In the genomic region with DNA sequence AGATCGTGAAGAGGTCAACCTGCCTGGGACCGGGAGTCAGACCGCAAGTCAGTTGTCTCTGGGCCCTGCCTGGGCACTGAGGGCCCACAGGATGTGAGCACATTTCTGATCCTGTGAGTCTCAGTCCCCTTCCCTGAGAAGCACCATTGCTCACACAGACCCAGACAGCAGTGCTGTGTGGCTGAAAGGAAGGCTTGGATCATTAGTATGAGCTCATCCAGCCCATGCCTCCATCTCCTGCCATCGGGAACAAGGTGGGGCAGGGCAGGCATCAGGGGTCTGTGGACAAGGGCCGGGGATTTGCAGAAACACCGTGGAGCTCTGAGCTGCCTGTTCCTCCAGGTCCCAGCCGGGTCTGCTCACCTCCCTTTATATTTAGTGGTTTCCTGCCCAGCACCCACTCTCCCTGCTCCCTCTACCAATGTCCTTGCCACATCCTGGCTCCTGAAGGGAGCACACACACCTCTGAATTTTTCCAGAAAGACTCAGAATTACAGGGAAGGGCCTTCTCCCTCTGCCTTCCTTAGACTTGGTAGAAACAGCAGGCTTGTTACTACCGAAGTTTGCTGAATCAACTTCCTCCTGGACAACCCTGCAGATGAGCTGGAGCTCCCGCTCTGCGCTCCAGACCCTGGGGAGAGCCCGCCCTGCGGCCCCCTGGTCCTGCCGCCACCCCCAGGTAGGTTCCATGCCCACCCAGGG, we compare ENCODE assay signal across 19 cellular contexts.
DNase-seq lines count a peak whose midpoint lies in the region; FAIRE-seq and TF ChIP-seq lines count a peak whose summit lies in the region.
"Had no signal": no experiment of that assay in that cellular context is flagged by ENCODE, and none has a peak within 500 bp of the region (broad histone marks: within the 10 kb centered on the region; RNA-seq: fewer than 3 reads in every experiment).

No MANE protein-coding gene starts in this region.

- H4K8ac ChIP-seq in mesendoderm (ENCODE audit: low read depth, low read length), result no peak overlapping the region

- no peaks in the 10 kb centered on the region for H3K9me3 Mint-ChIP-seq in activated CD4-positive, alpha-beta memory T cell treated with anti-CD3 and anti-CD28 coated beads, Interleukin-2, amount 10 ng/mL, durations not matched to agents 7 days and 5 days
- H3K9me3 Mint-ChIP-seq: activated CD8-positive, alpha-beta T cell treated with anti-CD3 and anti-CD28 coated beads for 36 hours; activated naive CD8-positive, alpha-beta T cell treated with anti-CD3 and anti-CD28 coated beads, Interleukin-2, amount 50 U/mL, for 24 hours; activated T-helper 1 cell treated with anti-CD3 and anti-CD28 coated beads, Interleukin-12 subunit alpha, Interleukin-12 subunit beta, Interleukin-2, Interleukin-4 antibody, amounts not matched to agents 30 ng/mL and 10 ng/mL and 1 ng/mL, durations not matched to agents 14 hours and 24 hours and 36 hours had no signal

- H2BK120ac ChIP-seq in mesendoderm (ENCODE audit: low read depth, low read length), result no peak overlapping the region

- H3K27ac ChIP-seq in mesendoderm (ENCODE audit: low read depth, low read length) (no peak overlapping the region), PC-9 (no peak overlapping the region)
- H3K27ac ChIP-seq: cardiac muscle cell had no signal

- DNase-seq in activated naive CD4-positive, alpha-beta T cell treated with Interleukin-2 at 50 U/mL for 16 hours, result peak; percentile 0
- no peak for DNase-seq in activated naive CD4-positive, alpha-beta T cell (lab: John Stamatoyannopoulos, UW)
- DNase-seq in bronchial epithelial cell (ENCODE audit: low read depth) (peak; percentile 44), mesendoderm (no peak), PC-9 (no peak), cortex of kidney (lab: John Stamatoyannopoulos, UW) (no peak), SHP77 (lab: John Stamatoyannopoulos, UW) (no peak)
- DNase-seq in activated CD4-positive, alpha-beta memory T cell treated with anti-CD3 and anti-CD28 coated beads, Interleukin-2, amount 10 ng/mL, durations not matched to agents 7 days and 5 days, result no peak
- DNase-seq: activated CD8-positive, alpha-beta T cell treated with anti-CD3 and anti-CD28 coated beads for 36 hours; activated naive CD8-positive, alpha-beta T cell treated with anti-CD3 and anti-CD28 coated beads, Interleukin-2, amount 50 U/mL, for 24 hours; esophagus squamous epithelium; MM.1S; naive B cell; NCI-H1694; NCI-H2227 treated with DMSO at 0.1 percent for 48 hours; SW 1271 had no signal

- H3K27me3 ChIP-seq in bronchial epithelial cell (ENCODE audit: control insufficient read depth, insufficient read depth, low read length) (no peaks in the 10 kb centered on the region), mesendoderm (ENCODE audit: insufficient read depth, low read length, poor library complexity) (no peaks in the 10 kb centered on the region), PC-9 (ENCODE audit: insufficient read depth, low read depth) (peaks cover 49% of the 10 kb centered on the region)

- H2BK15ac ChIP-seq in mesendoderm (replicated peaks; ENCODE audit: low read depth), result no peak overlapping the region

- no peak for FAIRE-seq in bronchial epithelial cell (lab: Jason Lieb, UNC)

- no peak overlapping the region for H3K23ac ChIP-seq in mesendoderm (ENCODE audit: low read length)

- H3K79me2 ChIP-seq in mesendoderm (ENCODE audit: control insufficient read depth, insufficient read depth, low read length) (no peaks in the 10 kb centered on the region), PC-9 (ENCODE audit: low read depth) (no peaks in the 10 kb centered on the region)

- H3K27me3 Mint-ChIP-seq in activated CD4-positive, alpha-beta memory T cell treated with anti-CD3 and anti-CD28 coated beads, Interleukin-2, amount 10 ng/mL, durations not matched to agents 7 days and 5 days, result peaks cover 20% of the 10 kb centered on the region

- no CpG with 5 or more reads among the region's 13 CpGs for WGBS in mesendoderm (ENCODE audit: extremely low coverage, insufficient coverage, low lambda C conversion rate)

- TF ChIP-seq CTCF in bronchial epithelial cell (IDR thresholded peaks at IDR 0.05; ENCODE audit: insufficient read depth, low read length, severe bottlenecking) (no peak), PC-9 (conservative IDR thresholded peaks at IDR 0.05) (no peak)

- H3K9me3 ChIP-seq in PC-9 (ENCODE audit: insufficient read depth, low read depth), result no peaks in the 10 kb centered on the region
- H3K9me3 ChIP-seq: esophagus squamous epithelium had no signal

- peak overlapping the region; percentile 59 for H3K56ac ChIP-seq in mesendoderm (ENCODE audit: low read length)

- H3K79me1 ChIP-seq in mesendoderm (ENCODE audit: low read length), result no peaks in the 10 kb centered on the region

- intact Hi-C loops in PC-9 (cut with micrococcal nuclease; ENCODE audit: unreplicated experiment), result no loop called here

- no TSS peak for BruUV-seq in PC-9 (replicated peaks; lab: Mats Ljungman, UMichigan)

- H4K20me1 ChIP-seq in PC-9 (ENCODE audit: insufficient read depth), result no peaks in the 10 kb centered on the region

- peak overlapping the region; percentile 21 for H3K4ac ChIP-seq in mesendoderm (ENCODE audit: low read depth, low read length)

- no peak overlapping the region for H2AK5ac ChIP-seq in mesendoderm (ENCODE audit: low read length)

- no peaks in the 10 kb centered on the region for H3K9me2 ChIP-seq in PC-9 (ENCODE audit: insufficient read depth)

- POLR2A ChIA-PET in activated CD4-positive, alpha-beta memory T cell treated with anti-CD3 and anti-CD28 coated beads, Interleukin-2, amount 10 ng/mL, durations not matched to agents 7 days and 5 days (lab: Charles Lee), result no interaction called here
- POLR2A ChIA-PET in PC-9 (lab: Charles Lee; ENCODE audit: unreplicated experiment), result no interaction called here

- H3K4me1 Mint-ChIP-seq in activated CD4-positive, alpha-beta memory T cell treated with anti-CD3 and anti-CD28 coated beads, Interleukin-2, amount 10 ng/mL, durations not matched to agents 7 days and 5 days, result peaks cover 1% of the 10 kb centered on the region

- H3K27ac Mint-ChIP-seq in activated CD4-positive, alpha-beta memory T cell treated with anti-CD3 and anti-CD28 coated beads, Interleukin-2, amount 10 ng/mL, durations not matched to agents 7 days and 5 days, result no peak overlapping the region
- H3K27ac Mint-ChIP-seq: activated CD8-positive, alpha-beta T cell treated with anti-CD3 and anti-CD28 coated beads for 36 hours; activated naive CD8-positive, alpha-beta T cell treated with anti-CD3 and anti-CD28 coated beads, Interleukin-2, amount 50 U/mL, for 24 hours; activated T-helper 1 cell treated with anti-CD3 and anti-CD28 coated beads, Interleukin-12 subunit alpha, Interleukin-12 subunit beta, Interleukin-2, Interleukin-4 antibody, amounts not matched to agents 30 ng/mL and 10 ng/mL and 1 ng/mL, durations not matched to agents 14 hours and 24 hours and 36 hours had no signal

- no peak overlapping the region for H3K4me2 ChIP-seq in mesendoderm (ENCODE audit: low read length)
- H3K4me2 ChIP-seq in PC-9, result no peak overlapping the region

- H3K4me3 ChIP-seq in bronchial epithelial cell (ENCODE audit: low read depth, low read length) (no peak overlapping the region), mesendoderm (ENCODE audit: low read length) (no peak overlapping the region), PC-9 (no peak overlapping the region)
- H3K4me3 ChIP-seq: cardiac muscle cell, esophagus squamous epithelium, lung had no signal

- no peaks in the 10 kb centered on the region for H3K36me3 Mint-ChIP-seq in activated CD4-positive, alpha-beta memory T cell treated with anti-CD3 and anti-CD28 coated beads, Interleukin-2, amount 10 ng/mL, durations not matched to agents 7 days and 5 days (ENCODE audit: low read depth)
- H3K36me3 Mint-ChIP-seq: naive B cell had no signal

- no peaks in the 10 kb centered on the region for H3F3A ChIP-seq in PC-9 (ENCODE audit: insufficient read depth, low read depth)

- H3K4me1 ChIP-seq in mesendoderm (ENCODE audit: control insufficient read depth, low read depth, low read length), result peaks cover 3% of the 10 kb centered on the region
- no peaks in the 10 kb centered on the region for H3K4me1 ChIP-seq in PC-9 (replicated peaks; ENCODE audit: insufficient read depth)

- peak overlapping the region; percentile 29 for H3K18ac ChIP-seq in mesendoderm (ENCODE audit: low read length)

- no peak overlapping the region for H3K9ac ChIP-seq in mesendoderm (ENCODE audit: low read length)

- H3K36me3 ChIP-seq in bronchial epithelial cell (ENCODE audit: control insufficient read depth, insufficient read depth, low read length) (no peaks in the 10 kb centered on the region), mesendoderm (ENCODE audit: control insufficient read depth, insufficient read depth, low read length) (no peaks in the 10 kb centered on the region), PC-9 (ENCODE audit: low read depth) (no peaks in the 10 kb centered on the region)
- H3K36me3 ChIP-seq: cardiac muscle cell, esophagus squamous epithelium had no signal

- no peak overlapping the region for H2BK5ac ChIP-seq in mesendoderm (ENCODE audit: low read length)

- no peak overlapping the region for H3K4me3 Mint-ChIP-seq in activated CD4-positive, alpha-beta memory T cell treated with anti-CD3 and anti-CD28 coated beads, Interleukin-2, amount 10 ng/mL, durations not matched to agents 7 days and 5 days
- H3K4me3 Mint-ChIP-seq: activated CD8-positive, alpha-beta T cell treated with anti-CD3 and anti-CD28 coated beads for 36 hours; activated naive CD8-positive, alpha-beta T cell treated with anti-CD3 and anti-CD28 coated beads, Interleukin-2, amount 50 U/mL, for 24 hours; activated T-helper 1 cell treated with anti-CD3 and anti-CD28 coated beads, Interleukin-12 subunit alpha, Interleukin-12 subunit beta, Interleukin-2, Interleukin-4 antibody, amounts not matched to agents 30 ng/mL and 10 ng/mL and 1 ng/mL, durations not matched to agents 14 hours and 24 hours and 36 hours had no signal

- H4K5ac ChIP-seq in mesendoderm (ENCODE audit: low read length), result no peak overlapping the region

- CTCF ChIA-PET in activated CD4-positive, alpha-beta memory T cell treated with anti-CD3 and anti-CD28 coated beads, Interleukin-2, amount 10 ng/mL, durations not matched to agents 7 days and 5 days (lab: Charles Lee), result no interaction called here
- CTCF ChIA-PET in PC-9 (lab: Charles Lee), result no interaction called here

- no peak overlapping the region for H2AFZ ChIP-seq in PC-9

Comparison
In these comparisons a context has a peak if more than half of its experiments do, and no peak if none do; other contexts are left out.
1. DNase-seq: peak in activated naive CD4-positive, alpha-beta T cell treated with Interleukin-2 at 50 U/mL for 16 hours (single experiment) and bronchial epithelial cell (single experiment); none in activated naive CD4-positive, alpha-beta T cell (0 of 4), mesendoderm (single experiment), activated CD4-positive, alpha-beta memory T cell treated with anti-CD3 and anti-CD28 coated beads, Interleukin-2, amount 10 ng/mL, durations not matched to agents 7 days and 5 days (single experiment), PC-9 (0 of 2), cortex of kidney (single experiment) and SHP77 (0 of 2).